Comparison of ENCODE assay signal across 9 cellular contexts in the genomic region with DNA sequence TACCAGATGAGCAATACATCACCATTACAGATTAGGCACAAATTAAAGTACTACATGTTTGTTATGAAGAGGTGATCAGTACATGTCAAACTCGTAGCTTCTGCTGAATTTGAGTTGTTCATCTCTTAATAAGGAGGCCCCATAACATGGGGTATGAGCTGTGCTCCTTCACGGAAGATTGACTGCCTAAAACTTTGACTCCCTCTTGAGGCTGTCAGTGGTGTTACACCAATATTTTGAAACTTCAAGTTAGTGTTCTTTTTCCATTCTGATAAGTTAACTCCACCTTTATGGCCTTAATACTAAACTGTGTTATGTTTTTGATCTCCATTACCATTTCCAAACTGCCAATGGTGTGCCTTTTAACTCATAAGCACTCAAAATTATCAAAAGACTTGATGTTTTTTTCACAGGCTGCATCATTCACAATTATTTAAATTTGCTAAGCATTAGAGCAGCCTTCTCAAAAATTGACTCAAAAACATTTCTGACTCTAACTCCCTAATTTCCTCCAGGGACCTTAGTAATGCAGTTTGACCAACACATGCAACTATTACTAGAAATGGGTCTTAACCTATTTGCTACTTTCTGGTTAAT.
A peak's percentile ranks its signal among the peaks of the same experiment; 100 is the strongest.
DNase-seq lines count a peak whose midpoint lies in the region; ATAC-seq and TF ChIP-seq lines count a peak whose summit lies in the region.
"Had no signal": no experiment of that assay in that cellular context is flagged by ENCODE, and none has a peak within 500 bp of the region (broad histone marks: within the 10 kb centered on the region; RNA-seq: fewer than 3 reads in every experiment).

No MANE protein-coding gene starts in this region.

- in situ Hi-C loops in HAP-1 (cut with MboI; ENCODE audit: low sequenced_read_pairs), result no loop called here

- H3K4me3 ChIP-seq in HAP-1 (no peak overlapping the region), Loucy (ENCODE audit: low read length, poor library complexity, severe bottlenecking) (no peak overlapping the region), body of pancreas (no peak overlapping the region), lower lobe of right lung (no peak overlapping the region)
- H3K4me3 ChIP-seq: BLaER1 treated with 17β-estradiol and CSF1 and Interleukin-3, amounts not matched to agents 10 nM and 100 nM had no signal

- H3K9ac ChIP-seq in Loucy (ENCODE audit: low read depth, low read length, poor library complexity, severe bottlenecking), result no peak overlapping the region
- H3K9ac ChIP-seq: BLaER1 treated with 17β-estradiol and CSF1 and Interleukin-3, amounts not matched to agents 10 nM and 100 nM had no signal

- no peak overlapping the region for H3K4me2 ChIP-seq in Loucy (ENCODE audit: low read depth, low read length, poor library complexity, severe bottlenecking)
- H3K4me2 ChIP-seq: BLaER1 treated with 17β-estradiol and CSF1 and Interleukin-3, amounts not matched to agents 10 nM and 100 nM had no signal

- no peaks in the 10 kb centered on the region for H4K20me1 ChIP-seq in Loucy (ENCODE audit: insufficient read depth, low read length, poor library complexity, severe bottlenecking)
- H4K20me1 ChIP-seq: BLaER1 treated with 17β-estradiol and CSF1 and Interleukin-3, amounts not matched to agents 10 nM and 100 nM had no signal

- no peak for TF ChIP-seq POLR2A in body of pancreas (IDR thresholded peaks at IDR 0.05)

- H3K36me3 ChIP-seq in HAP-1 (replicated peaks) (no peaks in the 10 kb centered on the region), Loucy (ENCODE audit: insufficient read depth, low read length) (no peaks in the 10 kb centered on the region), body of pancreas (replicated peaks in 1 of 2; ENCODE audit: insufficient read depth in 1 of 2, low read depth in 2 of 2) (no peaks in the 10 kb centered on the region), lower lobe of right lung (no peaks in the 10 kb centered on the region)
- H3K36me3 ChIP-seq: BLaER1 treated with 17β-estradiol and CSF1 and Interleukin-3, amounts not matched to agents 10 nM and 100 nM had no signal

- no peaks in the 10 kb centered on the region for H3K9me3 ChIP-seq in HAP-1
- no peaks in the 10 kb centered on the region for H3K9me3 ChIP-seq in Loucy (ENCODE audit: insufficient read depth, low read depth, low read length)
- H3K9me3 ChIP-seq in body of pancreas, result no peaks in the 10 kb centered on the region
- no peaks in the 10 kb centered on the region for H3K9me3 ChIP-seq in lower lobe of right lung
- H3K9me3 ChIP-seq: BLaER1 treated with 17β-estradiol and CSF1 and Interleukin-3, amounts not matched to agents 10 nM and 100 nM had no signal

- no peaks in the 10 kb centered on the region for H3K79me2 ChIP-seq in Loucy (ENCODE audit: insufficient read depth, low read length)

- no peaks in the 10 kb centered on the region for H3K9me2 ChIP-seq in Loucy (replicated peaks; ENCODE audit: low read depth, low read length)

- H3K4me1 ChIP-seq in HAP-1, result no peaks in the 10 kb centered on the region
- peaks cover 13% of the 10 kb centered on the region for H3K4me1 ChIP-seq in Loucy (ENCODE audit: insufficient read depth, low read length, poor library complexity, severe bottlenecking)
- H3K4me1 ChIP-seq in body of pancreas, result no peaks in the 10 kb centered on the region
- H3K4me1 ChIP-seq in lower lobe of right lung, result no peaks in the 10 kb centered on the region
- H3K4me1 ChIP-seq: BLaER1 treated with 17β-estradiol and CSF1 and Interleukin-3, amounts not matched to agents 10 nM and 100 nM had no signal

- intact Hi-C loops in body of pancreas (cut with DNase I) (no loop called here), lower lobe of right lung (cut with DNase I) (no loop called here)

- DNase-seq in NCI-H1417 (lab: John Stamatoyannopoulos, UW) (peak in 2 of 3 experiments; percentile 48 to 76), NCI-H1417 treated with DMSO at 0.1 percent for 48 hours (lab: John Stamatoyannopoulos, UW) (no peak), HAP-1 (ENCODE audit: low spot score in 2 of 2) (peak; percentile 43 to 44), body of pancreas (peak in 1 of 4 donors; percentile 3), lower lobe of right lung (no peak), NCI-H510A treated with DMSO at 0.1 percent for 48 hours (lab: John Stamatoyannopoulos, UW) (no peak)

- no peak overlapping the region for H3K27ac ChIP-seq in body of pancreas
- no peak overlapping the region for H3K27ac ChIP-seq in lower lobe of right lung
- H3K27ac ChIP-seq: BLaER1 treated with 17β-estradiol and CSF1 and Interleukin-3, amounts not matched to agents 10 nM and 100 nM had no signal

- no peaks in the 10 kb centered on the region for H3F3A ChIP-seq in Loucy (ENCODE audit: low read depth)

- H3K27me3 ChIP-seq in HAP-1 (ENCODE audit: low read depth) (no peaks in the 10 kb centered on the region), Loucy (ENCODE audit: insufficient read depth, low read length, poor library complexity, severe bottlenecking) (no peaks in the 10 kb centered on the region), body of pancreas (no peaks in the 10 kb centered on the region), lower lobe of right lung (ENCODE audit: low read depth) (no peaks in the 10 kb centered on the region)
- H3K27me3 ChIP-seq: BLaER1 treated with 17β-estradiol and CSF1 and Interleukin-3, amounts not matched to agents 10 nM and 100 nM had no signal

- ATAC-seq in body of pancreas (peak; percentile 58), lower lobe of right lung (peak; percentile 29 to 49), GM21737 (IDR thresholded peaks at IDR 0.05; ENCODE audit: unreplicated experiment) (no peak)

- no peak overlapping the region for H2AFZ ChIP-seq in Loucy (ENCODE audit: low read length)

- WGBS in body of pancreas, 2 donors, result 7 to 18% methylated on average over 2 of the region's 2 CpGs

- TF ChIP-seq CTCF in Loucy (conservative IDR thresholded peaks at IDR 0.05; ENCODE audit: low read length), result peak; percentile 88
- TF ChIP-seq CTCF in body of pancreas (IDR thresholded peaks at IDR 0.05), result peak; percentile 6 to 53 (median 37)
- peak; percentile 47 for TF ChIP-seq CTCF in lower lobe of right lung (IDR thresholded peaks at IDR 0.05)

Comparison
In these comparisons a context has a peak if more than half of its experiments do, and no peak if none do; other contexts are left out.
1. DNase-seq: peak in NCI-H1417 (2 of 3) and HAP-1 (2 of 2); none in NCI-H1417 treated with DMSO at 0.1 percent for 48 hours (single experiment), lower lobe of right lung (single experiment) and NCI-H510A treated with DMSO at 0.1 percent for 48 hours (single experiment).
2. CTCF ChIP-seq: peak in every context shown above with its lines; median percentile 88 in Loucy; 47 in lower lobe of right lung; 37 in body of pancreas.